10 cellular contexts compared by ENCODE assay signal in the genomic region with DNA sequence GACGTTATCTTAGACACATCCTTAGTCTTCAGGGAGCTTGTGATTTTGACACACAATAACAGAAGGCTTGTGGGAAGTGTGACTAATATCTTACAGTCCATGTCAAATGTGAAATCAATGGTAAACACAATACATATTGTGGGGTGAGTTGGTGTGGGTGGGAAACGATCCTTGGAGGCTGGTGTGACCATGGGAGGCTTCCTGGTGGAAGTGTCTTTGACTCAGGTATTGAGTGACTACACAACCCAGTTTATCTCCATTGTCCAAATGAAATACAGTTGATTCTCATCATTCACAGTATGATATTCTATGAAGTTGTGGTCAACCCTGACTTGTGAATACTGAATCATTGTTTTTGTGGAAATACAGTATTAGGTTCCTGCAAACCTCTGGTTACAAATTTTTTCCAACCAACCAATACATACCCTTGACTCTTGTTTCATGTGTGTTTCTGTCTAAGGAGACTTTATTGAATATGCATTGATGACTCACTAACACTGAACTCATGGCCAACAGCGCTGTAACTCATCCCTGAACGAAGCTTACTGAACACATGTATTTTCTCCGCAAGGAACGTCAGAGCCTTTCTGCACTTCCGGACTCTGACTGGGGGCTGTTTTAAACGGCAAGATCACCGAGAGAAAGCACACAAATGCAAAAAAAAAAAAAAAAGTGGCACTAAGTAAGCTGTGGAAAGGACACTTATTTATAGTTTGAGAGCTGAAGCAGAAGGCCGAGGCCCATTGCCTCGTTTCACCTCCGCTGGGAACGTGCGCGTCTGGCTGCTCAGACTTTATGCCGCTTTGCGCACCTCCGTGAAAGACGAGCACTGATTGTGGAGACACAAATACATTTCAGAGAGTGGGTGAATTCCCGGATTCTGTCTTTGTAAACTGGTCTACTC. TPM values are rescaled to one million over a fixed set of nuclear protein-coding genes. Genes with fewer than 3 reads are reported as not detected.
DNase-seq lines count a peak whose midpoint lies in the region; ATAC-seq and TF ChIP-seq lines count a peak whose summit lies in the region.
"Had no signal": no experiment of that assay in that cellular context is flagged by ENCODE, and none has a peak within 500 bp of the region (broad histone marks: within the 10 kb centered on the region; RNA-seq: fewer than 3 reads in every experiment).

No MANE protein-coding gene starts in this region.

- H3K4me3 ChIP-seq in heart right ventricle: no peak overlapping the region
- H3K4me3 ChIP-seq: ovary had no signal

- H3K27me3 Mint-ChIP-seq in natural killer cell treated with Interleukin-12 subunit alpha and Interleukin-12 subunit beta and Interleukin-15 and Interleukin-18, amount 100 ng/mL, for 72 hours: peaks cover 0 to 9% of the 10 kb centered on the region in 2 donors
- peaks cover 4 to 8% of the 10 kb centered on the region in 2 donors for H3K27me3 Mint-ChIP-seq in natural killer cell (ENCODE audit: low read depth in 2 of 2)
- peaks cover 4% of the 10 kb centered on the region for H3K27me3 Mint-ChIP-seq in activated T-helper 2 cell treated with anti-CD3 and anti-CD28 coated beads, Interferon-gamma antibody, Interleukin-2, Interleukin-4, amounts not matched to agents 10 μg/mL and 5 μg/mL and 100 μg/mL, durations not matched to agents 14 hours and 24 hours and 36 hours (ENCODE audit: low read depth)

- intact Hi-C loops in natural killer cell (cut with micrococcal nuclease) (no loop called here), heart right ventricle (cut with DNase I) (no loop called here), left colon (cut with DNase I, micrococcal nuclease) (no loop called here)
- intact Hi-C loops in activated T-helper 2 cell treated with anti-CD3 and anti-CD28 coated beads, Interferon-gamma antibody, Interleukin-2, Interleukin-4, amounts not matched to agents 10 μg/mL and 5 μg/mL and 100 μg/mL, durations not matched to agents 14 hours and 24 hours and 36 hours (cut with micrococcal nuclease): loop anchor here (1.0 to 10.0 kb wide), 4 partner anchors 8 to 1286 kb away; partner anchors contain the start of gene ASB2

- no peaks in the 10 kb centered on the region for H3K36me3 Mint-ChIP-seq in natural killer cell treated with Interleukin-12 subunit alpha and Interleukin-12 subunit beta and Interleukin-15 and Interleukin-18, amount 100 ng/mL, for 72 hours
- no peaks in the 10 kb centered on the region for H3K36me3 Mint-ChIP-seq in natural killer cell
- H3K36me3 Mint-ChIP-seq in activated T-helper 2 cell treated with anti-CD3 and anti-CD28 coated beads, Interferon-gamma antibody, Interleukin-2, Interleukin-4, amounts not matched to agents 10 μg/mL and 5 μg/mL and 100 μg/mL, durations not matched to agents 14 hours and 24 hours and 36 hours (ENCODE audit: low read depth): no peaks in the 10 kb centered on the region

- 47 to 66% methylated on average over 20 of the region's 20 CpGs for WGBS in heart right ventricle, 2 donors

- peaks cover 8 to 75% (median 52%) of the 10 kb centered on the region in 9 donors for H3K4me1 ChIP-seq in heart right ventricle

- H3K9me3 ChIP-seq in heart right ventricle: peaks cover 0 to 2% (median 0%) of the 10 kb centered on the region in 11 donors
- H3K9me3 ChIP-seq: ovary had no signal

- no peaks in the 10 kb centered on the region for H3K27me3 ChIP-seq in heart right ventricle
- H3K27me3 ChIP-seq: ovary had no signal

- DNase-seq in natural killer cell treated with Interleukin-12 subunit alpha and Interleukin-12 subunit beta and Interleukin-15 and Interleukin-18, amount 100 ng/mL, for 72 hours (ENCODE audit: low spot score): no peak
- no peak for DNase-seq in natural killer cell
- DNase-seq in activated T-helper 2 cell treated with anti-CD3 and anti-CD28 coated beads, Interferon-gamma antibody, Interleukin-2, Interleukin-4, amounts not matched to agents 10 μg/mL and 5 μg/mL and 100 μg/mL, durations not matched to agents 14 hours and 24 hours and 36 hours (ENCODE audit: low spot score): no peak
- DNase-seq in heart right ventricle: peak in 1 of 2 donors; percentile 29
- DNase-seq in stromal cell of bone marrow (ENCODE audit: low read depth): peak; percentile 67
- no peak for DNase-seq in cerebellar cortex (ENCODE audit: low spot score)
- no peak for DNase-seq in left colon
- DNase-seq: NCI-H82, ovary had no signal

- peak; percentile 72 to 82 for ATAC-seq in natural killer cell treated with Interleukin-12 subunit alpha and Interleukin-12 subunit beta and Interleukin-15 and Interleukin-18, amount 100 ng/mL, for 72 hours
- ATAC-seq in natural killer cell: no peak
- peak; percentile 7 to 54 (median 24) for ATAC-seq in heart right ventricle
- no peak for ATAC-seq in GM21526 (IDR thresholded peaks at IDR 0.05; ENCODE audit: low FRiP score, unreplicated experiment)
- no peak for ATAC-seq in left colon

- peak overlapping the region in 8 of 10 donors; percentile 19 to 72 (median 56) for H3K27ac ChIP-seq in heart right ventricle
- H3K27ac ChIP-seq: ovary had no signal

- TF ChIP-seq CTCF in natural killer cell (IDR thresholded peaks at IDR 0.05): no peak
- no peak for TF ChIP-seq CTCF in heart right ventricle (IDR thresholded peaks at IDR 0.05)

- no peaks in the 10 kb centered on the region for H3K36me3 ChIP-seq in heart right ventricle
- H3K36me3 ChIP-seq: ovary had no signal

- no peak overlapping the region for H3K4me3 Mint-ChIP-seq in natural killer cell treated with Interleukin-12 subunit alpha and Interleukin-12 subunit beta and Interleukin-15 and Interleukin-18, amount 100 ng/mL, for 72 hours
- no peak overlapping the region for H3K4me3 Mint-ChIP-seq in natural killer cell
- no peak overlapping the region for H3K4me3 Mint-ChIP-seq in activated T-helper 2 cell treated with anti-CD3 and anti-CD28 coated beads, Interferon-gamma antibody, Interleukin-2, Interleukin-4, amounts not matched to agents 10 μg/mL and 5 μg/mL and 100 μg/mL, durations not matched to agents 14 hours and 24 hours and 36 hours (ENCODE audit: low read depth)

- H3K27ac Mint-ChIP-seq in natural killer cell treated with Interleukin-12 subunit alpha and Interleukin-12 subunit beta and Interleukin-15 and Interleukin-18, amount 100 ng/mL, for 72 hours: no peak overlapping the region
- H3K27ac Mint-ChIP-seq in natural killer cell: no peak overlapping the region
- H3K27ac Mint-ChIP-seq in activated T-helper 2 cell treated with anti-CD3 and anti-CD28 coated beads, Interferon-gamma antibody, Interleukin-2, Interleukin-4, amounts not matched to agents 10 μg/mL and 5 μg/mL and 100 μg/mL, durations not matched to agents 14 hours and 24 hours and 36 hours: peak overlapping the region; percentile 44

- peaks cover 14% of the 10 kb centered on the region in 2 donors for H3K4me1 Mint-ChIP-seq in natural killer cell treated with Interleukin-12 subunit alpha and Interleukin-12 subunit beta and Interleukin-15 and Interleukin-18, amount 100 ng/mL, for 72 hours (ENCODE audit: low read depth in 2 of 2)
- H3K4me1 Mint-ChIP-seq in natural killer cell: no peaks in the 10 kb centered on the region
- peaks cover 20% of the 10 kb centered on the region for H3K4me1 Mint-ChIP-seq in activated T-helper 2 cell treated with anti-CD3 and anti-CD28 coated beads, Interferon-gamma antibody, Interleukin-2, Interleukin-4, amounts not matched to agents 10 μg/mL and 5 μg/mL and 100 μg/mL, durations not matched to agents 14 hours and 24 hours and 36 hours (ENCODE audit: low read depth)

- no peaks in the 10 kb centered on the region for H3K9me3 Mint-ChIP-seq in natural killer cell treated with Interleukin-12 subunit alpha and Interleukin-12 subunit beta and Interleukin-15 and Interleukin-18, amount 100 ng/mL, for 72 hours
- H3K9me3 Mint-ChIP-seq in natural killer cell: no peaks in the 10 kb centered on the region
- H3K9me3 Mint-ChIP-seq in activated T-helper 2 cell treated with anti-CD3 and anti-CD28 coated beads, Interferon-gamma antibody, Interleukin-2, Interleukin-4, amounts not matched to agents 10 μg/mL and 5 μg/mL and 100 μg/mL, durations not matched to agents 14 hours and 24 hours and 36 hours: no peaks in the 10 kb centered on the region

RNA-seq across cellular contexts. Expression of gene CLMN, which starts 58.9 kb away (rescaled TPM):
- 1 to 10 TPM; 2.6 to 3.5 TPM for total RNA-seq in natural killer cell treated with Interleukin-12 subunit alpha and Interleukin-12 subunit beta and Interleukin-15 and Interleukin-18, amount 100 ng/mL, for 72 hours
- total RNA-seq in natural killer cell: 1 to 10 TPM in 2 of 3 donors, under 1 TPM in 1; 0.80 to 2.0 (median 1.8) TPM
- 0.51 and 1.3 TPM in 2 replicates for total RNA-seq in activated T-helper 2 cell treated with anti-CD3 and anti-CD28 coated beads, Interferon-gamma antibody, Interleukin-2, Interleukin-4, amounts not matched to agents 10 μg/mL and 5 μg/mL and 100 μg/mL, durations not matched to agents 14 hours and 24 hours and 36 hours
- 10 to 100 TPM in 2 of 10 donors, 1 to 10 TPM in 8; 3.7 to 14.5 (median 5.9) TPM for total RNA-seq in heart right ventricle
- polyA plus RNA-seq in heart right ventricle: 1 to 10 TPM; 2.6 to 6.1 TPM
- 100 to 1,000 TPM; 125 to 135 TPM for total RNA-seq in left colon

Comparison
In these comparisons a context has a peak if more than half of its experiments do, and no peak if none do; other contexts are left out.
1. ATAC-seq: peak in natural killer cell treated with Interleukin-12 subunit alpha and Interleukin-12 subunit beta and Interleukin-15 and Interleukin-18, amount 100 ng/mL, for 72 hours (2 of 2) and heart right ventricle (8 of 8); none in natural killer cell (0 of 3), GM21526 (single experiment) and left colon (single experiment).
2. RNA of gene CLMN, which starts 58.9 kb away (total RNA-seq): 125 to 135 TPM in left colon; 3.7 to 14.5 TPM in heart right ventricle, 2.6 to 3.5 TPM in natural killer cell treated with Interleukin-12 subunit alpha and Interleukin-12 subunit beta and Interleukin-15 and Interleukin-18, amount 100 ng/mL, for 72 hours, 0.80 to 2.0 TPM in natural killer cell and 0.51 to 1.3 TPM in activated T-helper 2 cell treated with anti-CD3 and anti-CD28 coated beads, Interferon-gamma antibody, Interleukin-2, Interleukin-4, amounts not matched to agents 10 μg/mL and 5 μg/mL and 100 μg/mL, durations not matched to agents 14 hours and 24 hours and 36 hours; every median in the first group is over 4 times any median in the second.